Comparison of ENCODE assay signal across 2 cellular contexts in genomic region chr17:44786551-44787081, GRCh38.
TF ChIP-seq lines count a peak whose summit lies in the region.

No MANE protein-coding gene starts in this region.

TF ChIP-seq in SK-N-SH treated with all-trans-retinoic acid at 6 μM for 48 hours, 23 proteins besides CTCF, POLR2A, EP300 and RAD21 (continued from another document):
- no peak for TF ChIP-seq TSHZ2 (CRISPR knock-in tag; IDR thresholded peaks at IDR 0.05)
- no peak for TF ChIP-seq POU6F1 (CRISPR knock-in tag; IDR thresholded peaks at IDR 0.05; ENCODE audit: borderline replicate concordance, low read depth)
- TF ChIP-seq GLIS3 (CRISPR knock-in tag; IDR thresholded peaks at IDR 0.05) = no peak
- TF ChIP-seq ESRRG (CRISPR knock-in tag; IDR thresholded peaks at IDR 0.05) = no peak
- TF ChIP-seq ZC3H10 (CRISPR knock-in tag; IDR thresholded peaks at IDR 0.05) = no peak
- TF ChIP-seq ZFP30 (CRISPR knock-in tag; IDR thresholded peaks at IDR 0.05) = no peak
- TF ChIP-seq PPARA (CRISPR knock-in tag; IDR thresholded peaks at IDR 0.05; ENCODE audit: borderline replicate concordance) = no peak
- TF ChIP-seq TOX (CRISPR knock-in tag; IDR thresholded peaks at IDR 0.05; ENCODE audit: borderline replicate concordance) = no peak
- no peak for TF ChIP-seq RARB (CRISPR knock-in tag; IDR thresholded peaks at IDR 0.05)
- TF ChIP-seq ARNTL (CRISPR knock-in tag; IDR thresholded peaks at IDR 0.05; ENCODE audit: borderline replicate concordance, low read depth) = no peak

TF ChIP-seq in SK-N-SH, 30 proteins besides CTCF, POLR2A, EP300 and RAD21 (continued from another document):
- TF ChIP-seq GATA2 (CRISPR knock-in tag; IDR thresholded peaks at IDR 0.05) = no peak
- TF ChIP-seq FOXJ3 (CRISPR knock-in tag; IDR thresholded peaks at IDR 0.05) = no peak
- no peak for TF ChIP-seq TEAD4 (IDR thresholded peaks at IDR 0.05; ENCODE audit: borderline replicate concordance, insufficient read depth)
- TF ChIP-seq PBX3 (IDR thresholded peaks at IDR 0.05) = no peak
